Comparison of ENCODE assay signal across 16 cellular contexts in genomic region chr6:87754828-87755227, GRCh38. TPM values are rescaled to one million over a fixed set of nuclear protein-coding genes. Genes with fewer than 3 reads are reported as not detected.
A peak's percentile ranks its signal among the peaks of the same experiment; 100 is the strongest.
DNase-seq lines count a peak whose midpoint lies in the region; ATAC-seq and TF ChIP-seq lines count a peak whose summit lies in the region.
"Had no signal": no experiment of that assay in that cellular context is flagged by ENCODE, and none has a peak within 500 bp of the region (broad histone marks: within the 10 kb centered on the region; RNA-seq: fewer than 3 reads in every experiment).

No MANE protein-coding gene starts in this region.

- peak overlapping the region in 2 of 11 experiments; percentile 44 to 48; a peak in 3 of 22 replicates for H3K9ac ChIP-seq in BLaER1 treated with 17β-estradiol and CSF1 and Interleukin-3, amounts not matched to agents 10 nM and 100 nM
- H3K9ac ChIP-seq: parathyroid adenoma had no signal

- H4K20me1 ChIP-seq in BLaER1 treated with 17β-estradiol and CSF1 and Interleukin-3, amounts not matched to agents 10 nM and 100 nM: no peaks in the 10 kb centered on the region
- H4K20me1 ChIP-seq in PC-9 (ENCODE audit: insufficient read depth): no peaks in the 10 kb centered on the region

- H3K36me3 ChIP-seq in BLaER1 treated with 17β-estradiol and CSF1 and Interleukin-3, amounts not matched to agents 10 nM and 100 nM: no peaks in the 10 kb centered on the region
- H3K36me3 ChIP-seq in PC-9 (ENCODE audit: low read depth): no peaks in the 10 kb centered on the region

- H3K27ac ChIP-seq in BLaER1 treated with 17β-estradiol and CSF1 and Interleukin-3, amounts not matched to agents 10 nM and 100 nM: peak overlapping the region in 10 of 11 experiments; percentile 40 to 90 (median 82); a peak in 18 of 22 replicates
- H3K27ac ChIP-seq in PC-9: no peak overlapping the region
- H3K27ac ChIP-seq: body of pancreas, epithelial cell of prostate, parathyroid adenoma had no signal

- no peaks in the 10 kb centered on the region for H3K9me2 ChIP-seq in PC-9 (ENCODE audit: insufficient read depth)

- peak; percentile 56 for ATAC-seq in GM19351 (IDR thresholded peaks at IDR 0.05; ENCODE audit: unreplicated experiment)
- ATAC-seq in HG02973 (IDR thresholded peaks at IDR 0.05; ENCODE audit: unreplicated experiment): peak; percentile 42
- ATAC-seq: activated CD4-positive, alpha-beta T cell treated with anti-CD3 and anti-CD28 coated beads for 36 hours; body of pancreas; stimulated activated naive CD8-positive, alpha-beta T cell treated with anti-CD3 and anti-CD28 coated beads, Interleukin-15, Interleukin-2, amounts not matched to agents 100 U/mL and 50 U/mL, for 24 hours had no signal

- no TSS peak for BruUV-seq in PC-9 (replicated peaks; lab: Mats Ljungman, UMichigan)

- peak; percentile 77 for DNase-seq in NOMO-1 treated with DMSO at 0.1 percent for 48 hours (lab: John Stamatoyannopoulos, UW; ENCODE audit: unreplicated experiment)
- DNase-seq in PC-9: no peak
- no peak for DNase-seq in occipital lobe (lab: John Stamatoyannopoulos, UW)
- DNase-seq in NCI-H82 treated with DMSO at 0.1 percent for 48 hours (lab: John Stamatoyannopoulos, UW; ENCODE audit: unreplicated experiment): no peak
- DNase-seq in cardiac septum (ENCODE audit: low spot score): no peak
- DNase-seq: activated CD4-positive, alpha-beta T cell treated with anti-CD3 and anti-CD28 coated beads for 36 hours; body of pancreas; Kasumi-1; mammary epithelial cell; NCI-H2171; stimulated activated naive CD8-positive, alpha-beta T cell treated with anti-CD3 and anti-CD28 coated beads, Interleukin-15, Interleukin-2, amounts not matched to agents 100 U/mL and 50 U/mL, for 24 hours had no signal

- peaks cover 0 to 23% (median 0%) of the 10 kb centered on the region in 11 experiments; a peak in 9 of 22 replicates for H3K9me3 ChIP-seq in BLaER1 treated with 17β-estradiol and CSF1 and Interleukin-3, amounts not matched to agents 10 nM and 100 nM (replicated peaks in 1 of 11)
- no peaks in the 10 kb centered on the region for H3K9me3 ChIP-seq in PC-9 (ENCODE audit: insufficient read depth, low read depth)
- H3K9me3 ChIP-seq: body of pancreas had no signal

- no peak for TF ChIP-seq CTCF in PC-9 (conservative IDR thresholded peaks at IDR 0.05)

- no peaks in the 10 kb centered on the region for H3F3A ChIP-seq in PC-9 (ENCODE audit: insufficient read depth, low read depth)

- intact Hi-C loops in PC-9 (cut with micrococcal nuclease; ENCODE audit: unreplicated experiment) (no loop called here), cardiac septum (cut with DNase I) (no loop called here)

- POLR2A ChIA-PET in PC-9 (lab: Charles Lee; ENCODE audit: unreplicated experiment): interaction anchor here (0.7 kb wide), 1 partner anchor 20 kb away, joined by 7 read pairs; no protein-coding TSS in a partner anchor

- peak overlapping the region in 7 of 11 experiments; percentile 32 to 74 (median 56); a peak in 12 of 22 replicates for H3K4me2 ChIP-seq in BLaER1 treated with 17β-estradiol and CSF1 and Interleukin-3, amounts not matched to agents 10 nM and 100 nM
- H3K4me2 ChIP-seq in PC-9: no peak overlapping the region

- H3K4me3 ChIP-seq in BLaER1 treated with 17β-estradiol and CSF1 and Interleukin-3, amounts not matched to agents 10 nM and 100 nM: no peak overlapping the region
- H3K4me3 ChIP-seq in PC-9: no peak overlapping the region
- H3K4me3 ChIP-seq: body of pancreas had no signal

- H2AFZ ChIP-seq in PC-9: no peak overlapping the region
- H2AFZ ChIP-seq: parathyroid adenoma had no signal

- no peaks in the 10 kb centered on the region for H3K27me3 ChIP-seq in BLaER1 treated with 17β-estradiol and CSF1 and Interleukin-3, amounts not matched to agents 10 nM and 100 nM
- H3K27me3 ChIP-seq in PC-9 (ENCODE audit: insufficient read depth, low read depth): no peaks in the 10 kb centered on the region
- H3K27me3 ChIP-seq: body of pancreas had no signal

- CTCF ChIA-PET in PC-9 (lab: Charles Lee): no interaction called here

- peaks cover 0 to 57% (median 29%) of the 10 kb centered on the region in 10 experiments; a peak in 15 of 20 replicates for H3K4me1 ChIP-seq in BLaER1 treated with 17β-estradiol and CSF1 and Interleukin-3, amounts not matched to agents 10 nM and 100 nM
- H3K4me1 ChIP-seq in PC-9 (replicated peaks; ENCODE audit: insufficient read depth): no peaks in the 10 kb centered on the region
- H3K4me1 ChIP-seq: body of pancreas, parathyroid adenoma had no signal

- no peaks in the 10 kb centered on the region for H3K79me2 ChIP-seq in PC-9 (ENCODE audit: low read depth)
- H3K79me2 ChIP-seq: parathyroid adenoma had no signal

RNA-seq across cellular contexts. Expression of gene AKIRIN2, which starts 52.8 kb away (rescaled TPM):
- 34.7 and 48.3 TPM in 2 replicates for total RNA-seq in PC-9 (2021)
- 68.8 TPM for total RNA-seq in occipital lobe
- total RNA-seq in cardiac septum: 52.8 TPM
